In the genomic region with DNA sequence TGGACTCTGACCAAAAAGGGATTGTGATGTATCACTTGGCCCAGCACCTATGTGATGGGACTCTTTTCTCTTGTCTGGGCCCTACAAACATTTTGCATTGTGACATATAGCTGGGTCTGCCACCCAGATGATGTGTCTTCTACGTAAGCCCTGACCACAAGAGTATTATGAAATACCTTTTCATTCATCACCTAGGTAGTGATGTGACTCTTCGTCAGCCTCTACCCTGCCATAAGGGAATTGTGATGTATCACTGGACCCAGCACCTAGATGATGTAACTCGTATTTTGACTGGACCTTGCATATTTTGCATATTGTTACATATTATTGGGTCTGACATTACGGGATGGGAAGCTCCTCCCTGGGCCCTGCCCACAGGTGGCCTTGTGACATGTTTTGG, we compare ENCODE assay signal across 20 cellular contexts. TPM values are rescaled to one million over a fixed set of nuclear protein-coding genes. Genes with fewer than 3 reads are reported as not detected.
A peak's percentile ranks its signal among the peaks of the same experiment; 100 is the strongest.
DNase-seq lines count a peak whose midpoint lies in the region; ATAC-seq lines count a peak whose summit lies in the region.
"Had no signal": no experiment of that assay in that cellular context is flagged by ENCODE, and none has a peak within 500 bp of the region (broad histone marks: within the 10 kb centered on the region; RNA-seq: fewer than 3 reads in every experiment).

No MANE protein-coding gene starts in this region.

- no peak overlapping the region for H2BK5ac ChIP-seq in trophoblast cell (ENCODE audit: low read depth, low read length, poor library complexity)

- H3K14ac ChIP-seq in trophoblast cell (ENCODE audit: low read length) = no peak overlapping the region

- H3K18ac ChIP-seq in trophoblast cell (ENCODE audit: low read length) = no peak overlapping the region

- H2BK120ac ChIP-seq in trophoblast cell (ENCODE audit: insufficient read depth, low read length, poor library complexity) = no peak overlapping the region

- DNase-seq in SKM-1 treated with dmso at 0.1 percent for 144 hours (lab: John Stamatoyannopoulos, UW; ENCODE audit: unreplicated experiment) = peak; percentile 3
- no peak for DNase-seq in SKM-1 (lab: John Stamatoyannopoulos, UW; ENCODE audit: unreplicated experiment)
- no peak for DNase-seq in activated naive CD4-positive, alpha-beta T cell treated with anti-CD3 and anti-CD28 coated beads, Interleukin-2, amount 50 U/mL, for 72 hours (ENCODE audit: low spot score in 2 of 2)
- no peak for DNase-seq in activated naive CD4-positive, alpha-beta T cell treated with anti-CD3 and anti-CD28 coated beads for 36 hours
- peak; percentile 6 for DNase-seq in ELR (ENCODE audit: low read depth)
- DNase-seq in trophoblast cell = peak; percentile 33 to 54
- no peak for DNase-seq in naive thymus-derived CD8-positive, alpha-beta T cell
- DNase-seq: 8988T; CD4-positive, CD25-positive, alpha-beta regulatory T cell; CD8-positive, alpha-beta memory T cell; COR-L47; DMS 273 treated with DMSO at 0.1 percent for 48 hours; DMS53; DND-41; EL had no signal

- H3K79me1 ChIP-seq in trophoblast cell (ENCODE audit: low read length) = no peaks in the 10 kb centered on the region

- no peak overlapping the region for H2AFZ ChIP-seq in trophoblast cell (ENCODE audit: insufficient read depth, low read length, poor library complexity)

- peak; percentile 56 to 72 for ATAC-seq in activated naive CD4-positive, alpha-beta T cell treated with anti-CD3 and anti-CD28 coated beads, Interleukin-2, amount 50 U/mL, for 72 hours
- no peak for ATAC-seq in HG03135 (IDR thresholded peaks at IDR 0.05; ENCODE audit: unreplicated experiment)
- ATAC-seq in naive thymus-derived CD8-positive, alpha-beta T cell = no peak

- H3K27ac Mint-ChIP-seq in activated naive CD4-positive, alpha-beta T cell treated with anti-CD3 and anti-CD28 coated beads, Interleukin-2, amount 50 U/mL, for 72 hours = peak overlapping the region in 1 of 2 donors; percentile 14
- H3K27ac Mint-ChIP-seq in activated naive CD4-positive, alpha-beta T cell treated with anti-CD3 and anti-CD28 coated beads for 36 hours = no peak overlapping the region
- no peak overlapping the region for H3K27ac Mint-ChIP-seq in naive thymus-derived CD8-positive, alpha-beta T cell
- H3K27ac Mint-ChIP-seq: B cell; CD8-positive, alpha-beta memory T cell had no signal

- no CpG with 5 or more reads among the region's 4 CpGs for WGBS in trophoblast cell (ENCODE audit: extremely low coverage, insufficient coverage, insufficient read length)

- no peak overlapping the region for H4K8ac ChIP-seq in trophoblast cell (ENCODE audit: low read depth, low read length)

- H3K9ac ChIP-seq in trophoblast cell (ENCODE audit: low read length) = no peak overlapping the region
- H3K9ac ChIP-seq: BLaER1 treated with 17β-estradiol and CSF1 and Interleukin-3, amounts not matched to agents 10 nM and 100 nM had no signal

- no peak overlapping the region for H2BK12ac ChIP-seq in trophoblast cell (ENCODE audit: low read length)

- H3K9me3 Mint-ChIP-seq in activated naive CD4-positive, alpha-beta T cell treated with anti-CD3 and anti-CD28 coated beads, Interleukin-2, amount 50 U/mL, for 72 hours = no peaks in the 10 kb centered on the region
- no peaks in the 10 kb centered on the region for H3K9me3 Mint-ChIP-seq in activated naive CD4-positive, alpha-beta T cell treated with anti-CD3 and anti-CD28 coated beads for 36 hours
- peaks cover 0 to 11% (median 0%) of the 10 kb centered on the region in 9 donors for H3K9me3 Mint-ChIP-seq in naive thymus-derived CD8-positive, alpha-beta T cell
- H3K9me3 Mint-ChIP-seq: CD8-positive, alpha-beta memory T cell had no signal

- CTCF ChIA-PET in activated naive CD4-positive, alpha-beta T cell treated with anti-CD3 and anti-CD28 coated beads for 36 hours (lab: Charles Lee) = interaction anchor here (0.7 kb wide), 1 partner anchor 29 kb away, joined by 3 read pairs; no protein-coding TSS in a partner anchor

- no peak overlapping the region for H3K4me3 Mint-ChIP-seq in activated naive CD4-positive, alpha-beta T cell treated with anti-CD3 and anti-CD28 coated beads for 36 hours
- H3K4me3 Mint-ChIP-seq in naive thymus-derived CD8-positive, alpha-beta T cell = no peak overlapping the region
- H3K4me3 Mint-ChIP-seq: B cell; CD4-positive, CD25-positive, alpha-beta regulatory T cell; CD8-positive, alpha-beta memory T cell had no signal

- peaks cover 6 to 24% of the 10 kb centered on the region in 2 experiments for H3K36me3 ChIP-seq in trophoblast cell (ENCODE audit: control insufficient read depth in 1 of 2, insufficient read depth in 2 of 2, low read length in 2 of 2)
- H3K36me3 ChIP-seq: BLaER1 treated with 17β-estradiol and CSF1 and Interleukin-3, amounts not matched to agents 10 nM and 100 nM; HAP-1 had no signal

- H3K4me2 ChIP-seq in trophoblast cell (ENCODE audit: low read length) = no peak overlapping the region

- no peaks in the 10 kb centered on the region for H3K79me2 ChIP-seq in trophoblast cell (ENCODE audit: control insufficient read depth, insufficient read depth, low read length, poor library complexity)

- intact Hi-C loops in activated naive CD4-positive, alpha-beta T cell treated with anti-CD3 and anti-CD28 coated beads for 36 hours (cut with micrococcal nuclease) = no loop called here

- no peaks in the 10 kb centered on the region for H3K27me3 Mint-ChIP-seq in activated naive CD4-positive, alpha-beta T cell treated with anti-CD3 and anti-CD28 coated beads for 36 hours (ENCODE audit: low read depth)
- H3K27me3 Mint-ChIP-seq in naive thymus-derived CD8-positive, alpha-beta T cell = no peaks in the 10 kb centered on the region
- H3K27me3 Mint-ChIP-seq: B cell; CD4-positive, CD25-positive, alpha-beta regulatory T cell; CD8-positive, alpha-beta memory T cell had no signal

- peaks cover 7% of the 10 kb centered on the region for H3K4me1 Mint-ChIP-seq in activated naive CD4-positive, alpha-beta T cell treated with anti-CD3 and anti-CD28 coated beads for 36 hours (ENCODE audit: low read depth)
- peaks cover 0 to 13% (median 6%) of the 10 kb centered on the region in 4 donors for H3K4me1 Mint-ChIP-seq in naive thymus-derived CD8-positive, alpha-beta T cell
- H3K4me1 Mint-ChIP-seq: B cell had no signal

- H2AK5ac ChIP-seq in trophoblast cell (ENCODE audit: low read length) = no peak overlapping the region

- H3K27me3 ChIP-seq in trophoblast cell (ENCODE audit: insufficient read depth, low read length) = no peaks in the 10 kb centered on the region
- H3K27me3 ChIP-seq: BLaER1 treated with 17β-estradiol and CSF1 and Interleukin-3, amounts not matched to agents 10 nM and 100 nM had no signal

- POLR2A ChIA-PET in naive thymus-derived CD8-positive, alpha-beta T cell (lab: Charles Lee) = no interaction called here

- no peak overlapping the region for H3K4me3 ChIP-seq in trophoblast cell (ENCODE audit: low read depth, low read length)
- H3K4me3 ChIP-seq: BLaER1 treated with 17β-estradiol and CSF1 and Interleukin-3, amounts not matched to agents 10 nM and 100 nM; HAP-1 had no signal

- H4K12ac ChIP-seq in trophoblast cell (ENCODE audit: low read depth, low read length) = no peak overlapping the region

- peaks cover 4% of the 10 kb centered on the region for H3K9me3 ChIP-seq in trophoblast cell (ENCODE audit: insufficient read depth, low read depth, low read length)
- H3K9me3 ChIP-seq: HAP-1 had no signal

- H3K23ac ChIP-seq in trophoblast cell (ENCODE audit: low read length) = no peak overlapping the region

- no peak overlapping the region for H4K91ac ChIP-seq in trophoblast cell (ENCODE audit: low read depth, low read length)

- H3K27ac ChIP-seq in trophoblast cell (ENCODE audit: low read depth, low read length) = no peak overlapping the region
- H3K27ac ChIP-seq: HL-60 had no signal

- no peak overlapping the region for H3K4ac ChIP-seq in trophoblast cell (ENCODE audit: low read depth, low read length)

- peaks cover 18 to 35% of the 10 kb centered on the region in 2 donors for H3K36me3 Mint-ChIP-seq in activated naive CD4-positive, alpha-beta T cell treated with anti-CD3 and anti-CD28 coated beads, Interleukin-2, amount 50 U/mL, for 72 hours
- peaks cover 22% of the 10 kb centered on the region for H3K36me3 Mint-ChIP-seq in activated naive CD4-positive, alpha-beta T cell treated with anti-CD3 and anti-CD28 coated beads for 36 hours (ENCODE audit: low read depth)
- H3K36me3 Mint-ChIP-seq in naive thymus-derived CD8-positive, alpha-beta T cell = peaks cover 2 to 36% (median 4%) of the 10 kb centered on the region in 3 donors

- H3K4me1 ChIP-seq in trophoblast cell (ENCODE audit: control insufficient read depth in 1 of 2, insufficient read depth in 2 of 2, low read length in 2 of 2) = no peaks in the 10 kb centered on the region
- H3K4me1 ChIP-seq: HAP-1 had no signal

RNA-seq across cellular contexts. Expression of a gene that starts 29.7 kb away (rescaled TPM):
- total RNA-seq in activated naive CD4-positive, alpha-beta T cell treated with anti-CD3 and anti-CD28 coated beads, Interleukin-2, amount 50 U/mL, for 72 hours = 1 to 10 TPM; 2.4 to 5.8 TPM
- total RNA-seq in activated naive CD4-positive, alpha-beta T cell treated with anti-CD3 and anti-CD28 coated beads for 36 hours = 1 to 10 TPM; 3.1 to 5.1 TPM
- polyA plus RNA-seq in trophoblast cell (2013) = 2.0 and 2.5 TPM in 2 replicates
- 10 to 100 TPM in 1 of 2 experiments, 1 to 10 TPM in 1; 9.7 to 10.8 TPM for total RNA-seq in naive thymus-derived CD8-positive, alpha-beta T cell
- 1 to 10 TPM; 3.5 to 4.7 (median 4.7) TPM for polyA plus RNA-seq in naive thymus-derived CD8-positive, alpha-beta T cell

Comparison
In these comparisons a context has a peak if more than half of its experiments do, and no peak if none do; other contexts are left out.
1. DNase-seq: peak in SKM-1 treated with dmso at 0.1 percent for 144 hours (single experiment), ELR (single experiment) and trophoblast cell (2 of 2); none in SKM-1 (single experiment), activated naive CD4-positive, alpha-beta T cell treated with anti-CD3 and anti-CD28 coated beads, Interleukin-2, amount 50 U/mL, for 72 hours (0 of 2), activated naive CD4-positive, alpha-beta T cell treated with anti-CD3 and anti-CD28 coated beads for 36 hours (single experiment) and naive thymus-derived CD8-positive, alpha-beta T cell (0 of 10).
2. ATAC-seq: peak in activated naive CD4-positive, alpha-beta T cell treated with anti-CD3 and anti-CD28 coated beads, Interleukin-2, amount 50 U/mL, for 72 hours (2 of 2); none in HG03135 (single experiment) and naive thymus-derived CD8-positive, alpha-beta T cell (0 of 2).